34 cellular contexts compared by ENCODE assay signal in genomic region chr12:66139328-66139727, GRCh38. TPM values are rescaled to one million over a fixed set of nuclear protein-coding genes. Genes with fewer than 3 reads are reported as not detected.
"Had no signal": no experiment of that assay in that cellular context is flagged by ENCODE, and none has a peak within 500 bp of the region (broad histone marks: within the 10 kb centered on the region; RNA-seq: fewer than 3 reads in every experiment).

No MANE protein-coding gene starts in this region.

- H3K27ac ChIP-seq: adrenal gland, body of pancreas, breast epithelium, KMS-11, Peyer's patch, VCaP had no signal

- H3K4me3 Mint-ChIP-seq: activated T-helper 17 cell treated with anti-CD3 and anti-CD28 coated beads, Interleukin-2, amount 50 U/mL, for 72 hours had no signal

- H3K27me3 Mint-ChIP-seq: activated T-helper 17 cell treated with anti-CD3 and anti-CD28 coated beads, Interleukin-2, amount 50 U/mL, for 72 hours had no signal

- DNase-seq: activated CD4-positive, alpha-beta T cell treated with anti-CD3 and anti-CD28 coated beads for 1 hour; activated CD4-positive, alpha-beta T cell treated with anti-CD3 and anti-CD28 coated beads for 48 hours; activated CD4-positive, CD25-positive, alpha-beta regulatory T cell; activated CD8-positive, alpha-beta memory T cell treated with anti-CD3 and anti-CD28 coated beads, Interleukin-2, amount 50 U/mL, for 4 hours; activated effector memory CD4-positive, alpha-beta T cell treated with anti-CD3 and anti-CD28 coated beads, Interleukin-2, amount 50 U/mL, for 16 hours; activated naive CD4-positive, alpha-beta T cell; activated T-cell treated with anti-CD3 and anti-CD28 coated beads for 4 hours; activated T-cell treated with anti-CD3 and anti-CD28 coated beads, Interleukin-2, amount 50 U/mL, for 48 hours; adrenal gland; body of pancreas; central memory CD4-positive, alpha-beta T cell; MM.1S; MV-4-11; NCI-H1092; NCI-H1436 treated with DMSO at 0.1 percent for 48 hours; NCI-H1694 treated with DMSO at 0.1 percent for 48 hours; NCI-H2029; NCI-H345; NCI-H510A; NCI-H526; NCI-H748 treated with DMSO at 0.1 percent for 48 hours; NK-92 treated with Interleukin-12 subunit alpha and Interleukin-12 subunit beta, amount 100 ng/mL, for 24 hours; PC-3; Peyer's patch; RPMI8226; SW 1271; T-helper 1 cell; T-helper 2 cell; T-helper 9 cell had no signal

- ATAC-seq: activated naive CD4-positive, alpha-beta T cell treated with anti-CD3 and anti-CD28 coated beads, Interleukin-2, amount 50 U/mL, for 72 hours; activated T-helper 17 cell treated with anti-CD3 and anti-CD28 coated beads, Interleukin-2, amount 50 U/mL, for 72 hours; body of pancreas; PC-3 had no signal

- H3K4me3 ChIP-seq: adrenal gland, body of pancreas, breast epithelium, Peyer's patch had no signal

- H3K27me3 ChIP-seq: adrenal gland, body of pancreas, breast epithelium, Peyer's patch had no signal

- H3K4me1 ChIP-seq: body of pancreas, breast epithelium, Peyer's patch had no signal

- H3K4me1 Mint-ChIP-seq: activated T-helper 17 cell treated with anti-CD3 and anti-CD28 coated beads, Interleukin-2, amount 50 U/mL, for 72 hours had no signal

RNA-seq across cellular contexts. Expression of gene IRAK3, which starts 49.7 kb away (rescaled TPM):
- total RNA-seq: PC-3 had no signal
